In genomic region chr9:86766912-86767311, GRCh38 we compare ENCODE assay signal across 2 cellular contexts.
TF ChIP-seq lines count a peak whose summit lies in the region.

No MANE protein-coding gene starts in this region.

TF ChIP-seq in GM23338, 12 proteins besides CTCF, POLR2A, EP300 and RAD21:
- TF ChIP-seq REST (IDR thresholded peaks at IDR 0.05; ENCODE audit: unreplicated experiment) (no peak), CREB1 (CRISPR knock-in tag; IDR thresholded peaks at IDR 0.05; ENCODE audit: low read depth) (no peak), EZH2phosphoT487 (IDR thresholded peaks at IDR 0.05; ENCODE audit: unreplicated experiment) (no peak), JUNB (IDR thresholded peaks at IDR 0.05; ENCODE audit: unreplicated experiment) (no peak), ETS1 (IDR thresholded peaks at IDR 0.05) (no peak), STAT1 (IDR thresholded peaks at IDR 0.05; ENCODE audit: unreplicated experiment) (no peak), ZNF114 (CRISPR knock-in tag; IDR thresholded peaks at IDR 0.05) (no peak), NANOG (IDR thresholded peaks at IDR 0.05; ENCODE audit: borderline replicate concordance) (no peak), ZNF331 (CRISPR knock-in tag; IDR thresholded peaks at IDR 0.05; ENCODE audit: low read depth) (no peak), POLR2AphosphoS5 (IDR thresholded peaks at IDR 0.05; ENCODE audit: low read depth) (no peak), ZNF462 (CRISPR knock-in tag; IDR thresholded peaks at IDR 0.05) (no peak), EZH2 (IDR thresholded peaks at IDR 0.05; ENCODE audit: low read depth, unreplicated experiment) (no peak)

TF ChIP-seq in WTC11, 78 proteins besides CTCF, POLR2A, EP300 and RAD21 (continued from another document):
- no peak for TF ChIP-seq ERG (CRISPR knock-in tag; IDR thresholded peaks at IDR 0.05)
- no peak for TF ChIP-seq IRF2 (CRISPR knock-in tag; IDR thresholded peaks at IDR 0.05; ENCODE audit: borderline replicate concordance, low read depth)
- TF ChIP-seq CREB1 (CRISPR knock-in tag; IDR thresholded peaks at IDR 0.05), result no peak
- TF ChIP-seq NFYB (CRISPR knock-in tag; conservative IDR thresholded peaks at IDR 0.05; ENCODE audit: low read depth), result no peak
- no peak for TF ChIP-seq ZNF532 (CRISPR knock-in tag; IDR thresholded peaks at IDR 0.05; ENCODE audit: borderline replicate concordance)
- TF ChIP-seq USF1 (CRISPR knock-in tag; IDR thresholded peaks at IDR 0.05), result no peak
- TF ChIP-seq NR3C1 (CRISPR knock-in tag; conservative IDR thresholded peaks at IDR 0.05; ENCODE audit: low read depth), result no peak
- TF ChIP-seq JAZF1 (CRISPR knock-in tag; IDR thresholded peaks at IDR 0.05), result no peak
- no peak for TF ChIP-seq STAT6 (CRISPR knock-in tag; conservative IDR thresholded peaks at IDR 0.05; ENCODE audit: low read depth)
- TF ChIP-seq PRDM15 (CRISPR knock-in tag; IDR thresholded peaks at IDR 0.05), result no peak
- TF ChIP-seq EMX1 (CRISPR knock-in tag; IDR thresholded peaks at IDR 0.05), result no peak
- TF ChIP-seq NR2C2 (CRISPR knock-in tag; IDR thresholded peaks at IDR 0.05), result no peak
- TF ChIP-seq JUN (CRISPR knock-in tag; IDR thresholded peaks at IDR 0.05), result no peak
- no peak for TF ChIP-seq E2F1 (CRISPR knock-in tag; IDR thresholded peaks at IDR 0.05)
- TF ChIP-seq GABPB1 (CRISPR knock-in tag; IDR thresholded peaks at IDR 0.05), result no peak
